18 cellular contexts compared by ENCODE assay signal in the genomic region with DNA sequence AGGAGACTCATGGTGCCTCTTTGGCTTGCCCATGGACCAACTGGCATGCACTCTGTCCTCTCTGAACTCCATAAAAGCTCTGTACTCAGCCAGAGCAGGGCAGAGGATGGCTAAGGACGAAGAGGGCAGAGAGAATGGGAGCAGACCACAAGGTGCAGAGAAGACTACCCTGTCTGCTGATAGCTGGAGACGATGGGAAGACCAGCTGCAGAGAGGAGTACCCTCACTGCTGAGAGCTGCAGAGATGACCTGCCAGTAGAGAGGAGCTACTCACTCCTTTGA.
DNase-seq lines count a peak whose midpoint lies in the region; ATAC-seq, FAIRE-seq and TF ChIP-seq lines count a peak whose summit lies in the region.
"Had no signal": no experiment of that assay in that cellular context is flagged by ENCODE, and none has a peak within 500 bp of the region (broad histone marks: within the 10 kb centered on the region; RNA-seq: fewer than 3 reads in every experiment).

No MANE protein-coding gene starts in this region.

- TF ChIP-seq CTCF in cardiac muscle cell (IDR thresholded peaks at IDR 0.05; ENCODE audit: low read depth, low read length): no peak
- TF ChIP-seq CTCF in bronchial epithelial cell (IDR thresholded peaks at IDR 0.05; ENCODE audit: insufficient read depth, low read length, severe bottlenecking): no peak

- no peaks in the 10 kb centered on the region for H3K9me3 Mint-ChIP-seq in stimulated activated memory B cell treated with anti-CD40 and anti-IgM and Interleukin-4, amounts not matched to agents 10 μg/mL and 1 μg/mL and 100 μg/mL, for 72 hours
- H3K9me3 Mint-ChIP-seq: CD4-positive, alpha-beta memory T cell; GM23338; H9 had no signal

- H3K9me3 ChIP-seq in cardiac muscle cell (ENCODE audit: low read depth) (no peaks in the 10 kb centered on the region), T-helper 17 cell (ENCODE audit: control insufficient read depth, low read length, poor library complexity, severe bottlenecking) (no peaks in the 10 kb centered on the region)

- H3K27me3 Mint-ChIP-seq in T-helper 17 cell: no peaks in the 10 kb centered on the region
- no peaks in the 10 kb centered on the region for H3K27me3 Mint-ChIP-seq in stimulated activated memory B cell treated with anti-CD40 and anti-IgM and Interleukin-4, amounts not matched to agents 10 μg/mL and 1 μg/mL and 100 μg/mL, for 72 hours
- H3K27me3 Mint-ChIP-seq: CD4-positive, alpha-beta memory T cell had no signal

- H3K36me3 Mint-ChIP-seq in T-helper 17 cell (ENCODE audit: low read depth): no peaks in the 10 kb centered on the region
- no peaks in the 10 kb centered on the region for H3K36me3 Mint-ChIP-seq in stimulated activated memory B cell treated with anti-CD40 and anti-IgM and Interleukin-4, amounts not matched to agents 10 μg/mL and 1 μg/mL and 100 μg/mL, for 72 hours
- H3K36me3 Mint-ChIP-seq: CD4-positive, alpha-beta memory T cell had no signal

- no peak overlapping the region for H3K4me3 Mint-ChIP-seq in T-helper 17 cell
- no peak overlapping the region for H3K4me3 Mint-ChIP-seq in stimulated activated memory B cell treated with anti-CD40 and anti-IgM and Interleukin-4, amounts not matched to agents 10 μg/mL and 1 μg/mL and 100 μg/mL, for 72 hours
- H3K4me3 Mint-ChIP-seq: CD4-positive, alpha-beta memory T cell; GM23338; H9 had no signal

- H3K27me3 ChIP-seq in cardiac muscle cell: no peaks in the 10 kb centered on the region
- H3K27me3 ChIP-seq in bronchial epithelial cell (ENCODE audit: control insufficient read depth, insufficient read depth, low read length): no peaks in the 10 kb centered on the region

- H3K4me1 ChIP-seq in cardiac muscle cell (ENCODE audit: low read depth): peaks cover 26% of the 10 kb centered on the region

- FAIRE-seq in bronchial epithelial cell (lab: Jason Lieb, UNC): peak; percentile 52
- FAIRE-seq: G401.6, GM12892, GM19239 had no signal

- no peak for DNase-seq in cardiac muscle cell (ENCODE audit: low read depth in 1 of 2, low spot score in 1 of 2)
- DNase-seq in Right ventricle myocardium superior: no peak
- no peak for DNase-seq in T-helper 17 cell
- DNase-seq in bronchial epithelial cell (ENCODE audit: low read depth): no peak
- no peak for DNase-seq in activated CD4-positive, alpha-beta T cell treated with anti-CD3 and anti-CD28 coated beads for 48 hours
- DNase-seq: C1 segment of cervical spinal cord; Calu3; CD4-positive, alpha-beta memory T cell; COR-L47; DND-41; H9 had no signal

- H3K4me1 Mint-ChIP-seq in T-helper 17 cell: peaks cover 10% of the 10 kb centered on the region
- no peaks in the 10 kb centered on the region for H3K4me1 Mint-ChIP-seq in stimulated activated memory B cell treated with anti-CD40 and anti-IgM and Interleukin-4, amounts not matched to agents 10 μg/mL and 1 μg/mL and 100 μg/mL, for 72 hours

- intact Hi-C loops in Right ventricle myocardium superior (cut with DNase I): no loop called here

- peak overlapping the region; percentile 38 for H3K27ac ChIP-seq in cardiac muscle cell

- H3K4me3 ChIP-seq in cardiac muscle cell (no peak overlapping the region), bronchial epithelial cell (ENCODE audit: low read depth, low read length) (no peak overlapping the region)
- H3K4me3 ChIP-seq: GM23338 had no signal

- peak overlapping the region; percentile 21 for H3K27ac Mint-ChIP-seq in T-helper 17 cell
- H3K27ac Mint-ChIP-seq in stimulated activated memory B cell treated with anti-CD40 and anti-IgM and Interleukin-4, amounts not matched to agents 10 μg/mL and 1 μg/mL and 100 μg/mL, for 72 hours: no peak overlapping the region
- H3K27ac Mint-ChIP-seq: CD4-positive, alpha-beta memory T cell; GM23338 had no signal

- H3K36me3 ChIP-seq in cardiac muscle cell (no peaks in the 10 kb centered on the region), bronchial epithelial cell (ENCODE audit: control insufficient read depth, insufficient read depth, low read length) (no peaks in the 10 kb centered on the region)

- ATAC-seq in Right ventricle myocardium superior (ENCODE audit: poor library complexity) (no peak), T-helper 17 cell (no peak), GM19324 (IDR thresholded peaks at IDR 0.05; ENCODE audit: low FRiP score, unreplicated experiment) (no peak)
- ATAC-seq in stimulated activated memory B cell treated with anti-CD40 and anti-IgM and Interleukin-4, amounts not matched to agents 10 μg/mL and 1 μg/mL and 100 μg/mL, for 72 hours: peak; percentile 19
- ATAC-seq: HCT116 had no signal
